8 cellular contexts compared by ENCODE assay signal in genomic region chr1:183090386-183091006, GRCh38.
DNase-seq lines count a peak whose midpoint lies in the region; ATAC-seq lines count a peak whose summit lies in the region.

No MANE protein-coding gene starts in this region.

- intact Hi-C loops in left cardiac atrium (cut with DNase I), result no loop called here

- H3K27me3 Mint-ChIP-seq in stimulated activated naive CD8-positive, alpha-beta T cell treated with anti-CD3 and anti-CD28 coated beads, Interleukin-15, amount 100 ng/mL, for 72 hours, result peaks cover 17% of the 10 kb centered on the region

- H3K4me3 Mint-ChIP-seq in stimulated activated naive CD8-positive, alpha-beta T cell treated with anti-CD3 and anti-CD28 coated beads, Interleukin-15, amount 100 ng/mL, for 72 hours, result no peak overlapping the region

- no peaks in the 10 kb centered on the region for H3K9me3 Mint-ChIP-seq in stimulated activated naive CD8-positive, alpha-beta T cell treated with anti-CD3 and anti-CD28 coated beads, Interleukin-15, amount 100 ng/mL, for 72 hours

- no peak overlapping the region for H3K27ac Mint-ChIP-seq in stimulated activated naive CD8-positive, alpha-beta T cell treated with anti-CD3 and anti-CD28 coated beads, Interleukin-15, amount 100 ng/mL, for 72 hours

- peak; percentile 50 for DNase-seq in DMS 273 treated with DMSO at 0.1 percent for 48 hours (lab: John Stamatoyannopoulos, UW)
- peak; percentile 22 for DNase-seq in SHP77 treated with DMSO at 0.1 percent for 48 hours (lab: John Stamatoyannopoulos, UW)
- peak; percentile 70 for DNase-seq in left cardiac atrium
- DNase-seq in retina, result peak; percentile 43
- no peak for DNase-seq in stimulated activated naive CD8-positive, alpha-beta T cell treated with anti-CD3 and anti-CD28 coated beads, Interleukin-15, amount 100 ng/mL, for 72 hours

- peak; percentile 80 to 86 for ATAC-seq in left cardiac atrium
- no peak for ATAC-seq in GM19467 (IDR thresholded peaks at IDR 0.05; ENCODE audit: unreplicated experiment)
- no peak for ATAC-seq in HG02970 (IDR thresholded peaks at IDR 0.05; ENCODE audit: low FRiP score, unreplicated experiment)
- no peak for ATAC-seq in GM18909 (IDR thresholded peaks at IDR 0.05; ENCODE audit: poor library complexity, unreplicated experiment)
- no peak for ATAC-seq in stimulated activated naive CD8-positive, alpha-beta T cell treated with anti-CD3 and anti-CD28 coated beads, Interleukin-15, amount 100 ng/mL, for 72 hours

- no peaks in the 10 kb centered on the region for H3K4me1 Mint-ChIP-seq in stimulated activated naive CD8-positive, alpha-beta T cell treated with anti-CD3 and anti-CD28 coated beads, Interleukin-15, amount 100 ng/mL, for 72 hours

Comparison
In these comparisons a context has a peak if more than half of its experiments do, and no peak if none do; other contexts are left out.
1. DNase-seq: peak in DMS 273 treated with DMSO at 0.1 percent for 48 hours (single experiment), SHP77 treated with DMSO at 0.1 percent for 48 hours (single experiment), left cardiac atrium (single experiment) and retina (single experiment); none in stimulated activated naive CD8-positive, alpha-beta T cell treated with anti-CD3 and anti-CD28 coated beads, Interleukin-15, amount 100 ng/mL, for 72 hours (0 of 2).
2. ATAC-seq: peak in left cardiac atrium (2 of 2); none in GM19467 (single experiment), HG02970 (single experiment), GM18909 (single experiment) and stimulated activated naive CD8-positive, alpha-beta T cell treated with anti-CD3 and anti-CD28 coated beads, Interleukin-15, amount 100 ng/mL, for 72 hours (single experiment).